ENCODE assay signal across 27 cellular contexts in genomic region chr7:80037689-80038088, GRCh38.
"Had no signal": no experiment of that assay in that cellular context is flagged by ENCODE, and none has a peak within 500 bp of the region (broad histone marks: within the 10 kb centered on the region; RNA-seq: fewer than 3 reads in every experiment).

No MANE protein-coding gene starts in this region.

- DNase-seq: naive B cell; naive thymus-derived CD8-positive, alpha-beta T cell; nephron progenitor cell; nucleus accumbens; pancreas; posterior cingulate gyrus; psoas muscle; right cardiac atrium; right lobe of liver; sigmoid colon; small intestine; stimulated activated CD4-positive, alpha-beta T cell treated with anti-CD3 and anti-CD28 coated beads, Interleukin-15, amount 100 ng/mL, for 24 hours; stimulated activated CD4-positive, alpha-beta T cell treated with anti-CD3 and anti-CD28 coated beads, Interleukin-2, amount 100 ng/mL, for 24 hours; stimulated activated CD4-positive, alpha-beta T cell treated with anti-CD3 and anti-CD28 coated beads, Interleukin-2, amount 100 ng/mL, for 48 hours; stimulated activated CD4-positive, alpha-beta T cell treated with anti-CD3 and anti-CD28 coated beads, Interleukin-4, amount 100 ng/mL, for 24 hours; stimulated activated naive B cell treated with anti-CD40 and anti-IgM and Interleukin-4, amounts not matched to agents 10 μg/mL and 1 μg/mL and 100 μg/mL, for 72 hours; stimulated activated naive CD4-positive, alpha-beta T cell treated with Interleukin-2 at 50 U/mL for 16 hours; stomach; thyroid gland; trophoblast cell; upper lobe of left lung had no signal

- H3K27ac ChIP-seq: neural progenitor cell, neutrophil, pancreas, psoas muscle, right lobe of liver, sigmoid colon, stomach, thoracic aorta, thyroid gland, tibial nerve, upper lobe of left lung, vagina had no signal

- H3K9me3 ChIP-seq: neutrophil, pancreas, psoas muscle, right lobe of liver, sigmoid colon, stomach, thoracic aorta, thyroid gland, tibial nerve, upper lobe of left lung, vagina had no signal

- H2AFZ ChIP-seq: neural progenitor cell had no signal

- H3K27me3 ChIP-seq: neural progenitor cell, neutrophil, pancreas, right lobe of liver, sigmoid colon, stomach, thyroid gland, tibial nerve, upper lobe of left lung, vagina had no signal

- H3K9ac ChIP-seq: neural progenitor cell had no signal

- H3K4me2 ChIP-seq: neural progenitor cell had no signal

- FAIRE-seq: small intestine, urothelium cell line had no signal

- H3K4me3 ChIP-seq: neural progenitor cell, pancreas, psoas muscle, right lobe of liver, sigmoid colon, stomach, thoracic aorta, thyroid gland, tibial nerve, upper lobe of left lung, vagina had no signal

- H3K36me3 ChIP-seq: neural progenitor cell, neutrophil, pancreas, right lobe of liver, sigmoid colon, stomach, thoracic aorta, thyroid gland, tibial nerve, upper lobe of left lung, vagina had no signal
